In the genomic region with DNA sequence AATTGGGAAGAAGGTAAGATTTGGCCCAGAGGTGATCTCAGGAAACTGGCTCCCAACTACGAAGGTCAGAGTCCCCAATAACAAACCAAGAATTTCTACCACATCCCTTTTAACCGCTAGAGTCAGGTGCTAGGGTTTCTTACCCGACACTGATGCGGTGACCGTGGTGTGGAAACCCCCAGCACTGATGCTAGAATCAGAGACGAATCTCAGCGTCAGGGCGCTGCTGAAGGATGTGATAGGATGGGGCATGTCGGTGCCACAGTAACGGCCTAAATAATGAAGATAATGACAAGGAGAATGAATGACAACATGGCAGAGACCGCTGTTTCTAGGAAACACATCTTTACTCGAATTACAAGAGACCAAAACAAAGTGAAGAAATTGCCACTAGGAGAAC, we compare ENCODE assay signal across 13 cellular contexts.
DNase-seq lines count a peak whose midpoint lies in the region; ATAC-seq and TF ChIP-seq lines count a peak whose summit lies in the region.
"Had no signal": no experiment of that assay in that cellular context is flagged by ENCODE, and none has a peak within 500 bp of the region (broad histone marks: within the 10 kb centered on the region; RNA-seq: fewer than 3 reads in every experiment).

No MANE protein-coding gene starts in this region.

- TF ChIP-seq CTCF in nephron (IDR thresholded peaks at IDR 0.05; ENCODE audit: unreplicated experiment in 3 of 3), result no peak

- CTCF ChIA-PET in T-cell (lab: Charles Lee), result interaction anchor here (0.5 to 0.6 kb wide), 2 partner anchors 75 to 105 kb away, joined by 3 to 4 read pairs; no protein-coding TSS in a partner anchor

- intact Hi-C loops in activated T-helper 1 cell treated with anti-CD3 and anti-CD28 coated beads, Interleukin-12 subunit alpha, Interleukin-12 subunit beta, Interleukin-2, Interleukin-4 antibody, amounts not matched to agents 30 ng/mL and 10 ng/mL and 1 ng/mL, durations not matched to agents 14 hours and 24 hours and 36 hours (cut with micrococcal nuclease), result no loop called here

- no peaks in the 10 kb centered on the region for H3K9me3 Mint-ChIP-seq in activated T-helper 1 cell treated with anti-CD3 and anti-CD28 coated beads, Interleukin-12 subunit alpha, Interleukin-12 subunit beta, Interleukin-2, Interleukin-4 antibody, amounts not matched to agents 30 ng/mL and 10 ng/mL and 1 ng/mL, durations not matched to agents 14 hours and 24 hours and 36 hours
- no peaks in the 10 kb centered on the region for H3K9me3 Mint-ChIP-seq in T-cell
- H3K9me3 Mint-ChIP-seq in nephron, result no peaks in the 10 kb centered on the region
- H3K9me3 Mint-ChIP-seq: mesothelial cell of epicardium had no signal

- peak; percentile 43 to 85 (median 66) for ATAC-seq in T-cell (replicated peaks in 1 of 4)

- peaks cover 9% of the 10 kb centered on the region for H3K4me1 Mint-ChIP-seq in activated T-helper 1 cell treated with anti-CD3 and anti-CD28 coated beads, Interleukin-12 subunit alpha, Interleukin-12 subunit beta, Interleukin-2, Interleukin-4 antibody, amounts not matched to agents 30 ng/mL and 10 ng/mL and 1 ng/mL, durations not matched to agents 14 hours and 24 hours and 36 hours (ENCODE audit: low read depth)
- peaks cover 12 to 42% (median 26%) of the 10 kb centered on the region in 3 donors for H3K4me1 Mint-ChIP-seq in T-cell
- H3K4me1 Mint-ChIP-seq in nephron, result peaks cover 74% of the 10 kb centered on the region

- POLR2A ChIA-PET in T-cell (lab: Charles Lee), result interaction anchor here in 1 of 2 donors (1.0 kb wide), 1 partner anchor 253 kb away, joined by 3 read pairs; a partner anchor contains a TSS

- H3K36me3 Mint-ChIP-seq in activated T-helper 1 cell treated with anti-CD3 and anti-CD28 coated beads, Interleukin-12 subunit alpha, Interleukin-12 subunit beta, Interleukin-2, Interleukin-4 antibody, amounts not matched to agents 30 ng/mL and 10 ng/mL and 1 ng/mL, durations not matched to agents 14 hours and 24 hours and 36 hours (ENCODE audit: low read depth), result no peaks in the 10 kb centered on the region
- H3K36me3 Mint-ChIP-seq in T-cell, result peaks cover 32% of the 10 kb centered on the region
- no peaks in the 10 kb centered on the region for H3K36me3 Mint-ChIP-seq in nephron (ENCODE audit: low read depth)
- H3K36me3 Mint-ChIP-seq: mesothelial cell of epicardium had no signal

- no peak overlapping the region for H3K27ac Mint-ChIP-seq in activated T-helper 1 cell treated with anti-CD3 and anti-CD28 coated beads, Interleukin-12 subunit alpha, Interleukin-12 subunit beta, Interleukin-2, Interleukin-4 antibody, amounts not matched to agents 30 ng/mL and 10 ng/mL and 1 ng/mL, durations not matched to agents 14 hours and 24 hours and 36 hours
- H3K27ac Mint-ChIP-seq in T-cell, result no peak overlapping the region
- H3K27ac Mint-ChIP-seq in nephron, result peak overlapping the region in 2 of 3 experiments; percentile 26 to 32
- H3K27ac Mint-ChIP-seq: mesothelial cell of epicardium had no signal

- DNase-seq in activated T-helper 1 cell treated with Interleukin-2 at 50 U/mL for 16 hours (ENCODE audit: low read depth) (peak; percentile 3), T-cell (peak in 31 of 34 experiments; percentile 2 to 65 (median 37)), HPDE6-E6E7 (ENCODE audit: extremely low spot score) (no peak), HT-29 (ENCODE audit: low spot score) (no peak), NCI-H2196 (lab: John Stamatoyannopoulos, UW; ENCODE audit: unreplicated experiment) (no peak)
- no peak for DNase-seq in activated T-helper 1 cell treated with anti-CD3 and anti-CD28 coated beads, Interleukin-12 subunit alpha, Interleukin-12 subunit beta, Interleukin-2, Interleukin-4 antibody, amounts not matched to agents 30 ng/mL and 10 ng/mL and 1 ng/mL, durations not matched to agents 14 hours and 24 hours and 36 hours (ENCODE audit: low spot score)
- DNase-seq in activated gamma-delta T cell treated with anti-CD3 and anti-CD28 coated beads, Interleukin-2, amount 50 U/mL, for 16 hours (ENCODE audit: low read depth), result peak; percentile 14
- DNase-seq: NCI-H1417, nucleus accumbens, Peyer's patch, thyroid gland had no signal

- peaks cover 2% of the 10 kb centered on the region for H3K27me3 Mint-ChIP-seq in activated T-helper 1 cell treated with anti-CD3 and anti-CD28 coated beads, Interleukin-12 subunit alpha, Interleukin-12 subunit beta, Interleukin-2, Interleukin-4 antibody, amounts not matched to agents 30 ng/mL and 10 ng/mL and 1 ng/mL, durations not matched to agents 14 hours and 24 hours and 36 hours (ENCODE audit: insufficient read depth)
- H3K27me3 Mint-ChIP-seq in T-cell (no peaks in the 10 kb centered on the region), nephron (ENCODE audit: low read depth) (no peaks in the 10 kb centered on the region)

- H3K4me3 Mint-ChIP-seq in activated T-helper 1 cell treated with anti-CD3 and anti-CD28 coated beads, Interleukin-12 subunit alpha, Interleukin-12 subunit beta, Interleukin-2, Interleukin-4 antibody, amounts not matched to agents 30 ng/mL and 10 ng/mL and 1 ng/mL, durations not matched to agents 14 hours and 24 hours and 36 hours, result no peak overlapping the region
- H3K4me3 Mint-ChIP-seq in T-cell, result no peak overlapping the region
- no peak overlapping the region for H3K4me3 Mint-ChIP-seq in nephron
- H3K4me3 Mint-ChIP-seq: mesothelial cell of epicardium had no signal

Comparison
In these comparisons a context has a peak if more than half of its experiments do, and no peak if none do; other contexts are left out.
1. DNase-seq: peak in activated T-helper 1 cell treated with Interleukin-2 at 50 U/mL for 16 hours (single experiment), T-cell (31 of 34) and activated gamma-delta T cell treated with anti-CD3 and anti-CD28 coated beads, Interleukin-2, amount 50 U/mL, for 16 hours (single experiment); none in activated T-helper 1 cell treated with anti-CD3 and anti-CD28 coated beads, Interleukin-12 subunit alpha, Interleukin-12 subunit beta, Interleukin-2, Interleukin-4 antibody, amounts not matched to agents 30 ng/mL and 10 ng/mL and 1 ng/mL, durations not matched to agents 14 hours and 24 hours and 36 hours (single experiment), HPDE6-E6E7 (single experiment), HT-29 (single experiment) and NCI-H2196 (single experiment).
2. H3K27ac Mint-ChIP-seq: peak in nephron (2 of 3); none in activated T-helper 1 cell treated with anti-CD3 and anti-CD28 coated beads, Interleukin-12 subunit alpha, Interleukin-12 subunit beta, Interleukin-2, Interleukin-4 antibody, amounts not matched to agents 30 ng/mL and 10 ng/mL and 1 ng/mL, durations not matched to agents 14 hours and 24 hours and 36 hours (single experiment) and T-cell (0 of 2).